ENCODE assay signal across 24 cellular contexts in genomic region chr5:149826574-149826973, GRCh38.
A peak's percentile ranks its signal among the peaks of the same experiment; 100 is the strongest.
DNase-seq lines count a peak whose midpoint lies in the region; ATAC-seq, FAIRE-seq and TF ChIP-seq lines count a peak whose summit lies in the region.
"Had no signal": no experiment of that assay in that cellular context is flagged by ENCODE, and none has a peak within 500 bp of the region (broad histone marks: within the 10 kb centered on the region; RNA-seq: fewer than 3 reads in every experiment).

No MANE protein-coding gene starts in this region.

- H3K36me3 ChIP-seq in rectal smooth muscle tissue (ENCODE audit: control insufficient read depth, insufficient read depth, low read length) (peaks cover 7% of the 10 kb centered on the region), A673 (ENCODE audit: insufficient read depth, low read length, poor library complexity, severe bottlenecking) (no peaks in the 10 kb centered on the region), BE2C (peaks cover 10% of the 10 kb centered on the region)
- H3K36me3 ChIP-seq: colonic mucosa, tibial nerve had no signal

- CTCF ChIA-PET in A673 (lab: Charles Lee), result interaction anchor here (0.5 to 0.6 kb wide), 2 partner anchors 159 to 182 kb away, joined by 3 to 5 read pairs; no protein-coding TSS in a partner anchor

- H3K4me1 ChIP-seq in rectal smooth muscle tissue (ENCODE audit: control insufficient read depth, insufficient read depth, low read length) (peaks cover 40% of the 10 kb centered on the region), A673 (ENCODE audit: insufficient read depth, low read length, poor library complexity, severe bottlenecking) (peaks cover 5% of the 10 kb centered on the region), BE2C (peaks cover 4% of the 10 kb centered on the region; the same call in 1 of the 2 replicates)
- H3K4me1 ChIP-seq: colonic mucosa, right lobe of liver had no signal

- H3K9me3 ChIP-seq in A673 (ENCODE audit: low read depth, low read length, poor library complexity, severe bottlenecking) (no peaks in the 10 kb centered on the region), BE2C (no peaks in the 10 kb centered on the region)
- H3K9me3 ChIP-seq: A549, colonic mucosa, right lobe of liver, stomach, tibial nerve had no signal

- ATAC-seq in left ventricle myocardium superior, result peak; percentile 38
- ATAC-seq: A549; esophagus mucosa; natural killer cell treated with Interleukin-12 subunit alpha and Interleukin-12 subunit beta and Interleukin-15 and Interleukin-18, amount 100 ng/mL, for 72 hours; right lobe of liver; WTC11 had no signal

- intact Hi-C loops in dorsolateral prefrontal cortex (cut with DNase I) (loop anchor here in 1 of 2 donors (5.0 kb wide), 1 partner anchor 189 kb away; no protein-coding TSS in a partner anchor), left ventricle myocardium superior (cut with micrococcal nuclease) (loop anchor here (5.0 to 10.0 kb wide), 3 partner anchors 62 to 172 kb away; partner anchors contain the start of gene PPARGC1B), A673 (cut with micrococcal nuclease; ENCODE audit: unreplicated experiment) (no loop called here)

- no TSS peak for BruUV-seq in A673 (replicated peaks; lab: Mats Ljungman, UMichigan)

- in situ Hi-C loops in G401 (cut with HindIII; ENCODE audit: low sequenced_read_pairs), result no loop called here

- FAIRE-seq in RCC 7860 (lab: Jason Lieb, UNC), result no peak
- FAIRE-seq: A549 had no signal

- POLR2A ChIA-PET in A673 (lab: Charles Lee; ENCODE audit: low non-redundant PET), result no interaction called here

- H3K27ac ChIP-seq in dorsolateral prefrontal cortex, result peak overlapping the region in 36 of 59 donors; percentile 7 to 83 (median 55)
- H3K27ac ChIP-seq in rectal smooth muscle tissue (ENCODE audit: low read depth, low read length), result peak overlapping the region; percentile 89
- no peak overlapping the region for H3K27ac ChIP-seq in A673 (ENCODE audit: low read depth, low read length, poor library complexity, severe bottlenecking)
- H3K27ac ChIP-seq: A549, colonic mucosa, right lobe of liver, tibial nerve had no signal

- H3K4me3 ChIP-seq in dorsolateral prefrontal cortex, result no peak overlapping the region
- no peak overlapping the region for H3K4me3 ChIP-seq in rectal smooth muscle tissue (ENCODE audit: low read length)
- H3K4me3 ChIP-seq in A673 (ENCODE audit: low read depth, low read length, poor library complexity, severe bottlenecking), result no peak overlapping the region
- H3K4me3 ChIP-seq in BE2C (ENCODE audit: low read depth, low read length), result no peak overlapping the region
- H3K4me3 ChIP-seq: A549, colonic mucosa, right lobe of liver, stomach, tibial nerve had no signal

- DNase-seq in G401 (ENCODE audit: low spot score) (peak; percentile 73), dorsolateral prefrontal cortex (peak in 1 of 10 donors; percentile 64), left ventricle myocardium superior (peak; percentile 75), A673 (ENCODE audit: low spot score) (no peak), BE2C (no peak), RCC 7860 (ENCODE audit: low spot score) (no peak)
- no peak for DNase-seq in activated CD4-positive, CD25-positive, alpha-beta regulatory T cell (lab: John Stamatoyannopoulos, UW)
- DNase-seq: activated naive CD4-positive, alpha-beta T cell treated with anti-CD3 and anti-CD28 coated beads for 36 hours; CD8-positive, alpha-beta memory T cell; colonic mucosa; DMS153; islet precursor cell; NCI-H1048; NCI-H1694 treated with DMSO at 0.1 percent for 48 hours; NCI-H510A treated with DMSO at 0.1 percent for 48 hours; right lobe of liver; stimulated activated CD4-positive, alpha-beta T cell treated with anti-CD3 and anti-CD28 coated beads, Interleukin-15, amount 100 ng/mL, for 24 hours; stomach had no signal

- TF ChIP-seq CTCF in dorsolateral prefrontal cortex (IDR thresholded peaks at IDR 0.05 in 54 of 56, conservative IDR thresholded peaks at IDR 0.05 in 2 of 56; ENCODE audit: low read depth in 1 of 56, partially characterized antibody in 56 of 56), result no peak
- no peak for TF ChIP-seq CTCF in A673 (conservative IDR thresholded peaks at IDR 0.05; ENCODE audit: low read depth, low read length)
- no peak for TF ChIP-seq CTCF in BE2C (IDR thresholded peaks at IDR 0.05; ENCODE audit: low read depth, low read length)

- H3K27me3 ChIP-seq in dorsolateral prefrontal cortex (no peaks in the 10 kb centered on the region), rectal smooth muscle tissue (ENCODE audit: control insufficient read depth, insufficient read depth, low read length) (no peaks in the 10 kb centered on the region), A673 (replicated peaks; ENCODE audit: insufficient read depth, low read depth, low read length, poor library complexity) (no peaks in the 10 kb centered on the region), BE2C (no peaks in the 10 kb centered on the region)
- H3K27me3 ChIP-seq: colonic mucosa, right lobe of liver, stomach, tibial nerve had no signal

- H3K9ac ChIP-seq in rectal smooth muscle tissue (ENCODE audit: low read length), result no peak overlapping the region

Comparison
In these comparisons a context has a peak if more than half of its experiments do, and no peak if none do; other contexts are left out.
1. DNase-seq: peak in G401 (single experiment) and left ventricle myocardium superior (single experiment); none in activated CD4-positive, CD25-positive, alpha-beta regulatory T cell (0 of 4), A673 (single experiment), BE2C (single experiment) and RCC 7860 (single experiment).